Comparison of ENCODE assay signal across 25 cellular contexts in genomic region chr19:11642902-11643301, GRCh38.
"Had no signal": no experiment of that assay in that cellular context is flagged by ENCODE, and none has a peak within 500 bp of the region (broad histone marks: within the 10 kb centered on the region; RNA-seq: fewer than 3 reads in every experiment).

No MANE protein-coding gene starts in this region.

- ATAC-seq: psoas muscle; right cardiac atrium; right lobe of liver; stimulated activated effector memory CD8-positive, alpha-beta T cell treated with anti-CD3 and anti-CD28 coated beads, Interleukin-12 subunit alpha, Interleukin-12 subunit beta, amount 100 ng/mL, for 72 hours; stimulated activated naive B cell treated with anti-CD40 and anti-IgM and Interleukin-4, amounts not matched to agents 10 μg/mL and 1 μg/mL and 100 μg/mL, for 72 hours; stimulated activated naive CD8-positive, alpha-beta T cell treated with anti-CD3 and anti-CD28 coated beads, Interleukin-15, amount 100 ng/mL, for 72 hours had no signal

- DNase-seq: naive B cell; nephron progenitor cell; occipital lobe; ovary; posterior cingulate gyrus; psoas muscle; right cardiac atrium; right lobe of liver; sigmoid colon; small intestine; stimulated activated CD4-positive, alpha-beta T cell treated with anti-CD3 and anti-CD28 coated beads, Interleukin-15, amount 100 ng/mL, for 24 hours; stimulated activated CD4-positive, alpha-beta T cell treated with anti-CD3 and anti-CD28 coated beads, Interleukin-2, amount 100 ng/mL, for 24 hours; stimulated activated CD4-positive, alpha-beta T cell treated with anti-CD3 and anti-CD28 coated beads, Interleukin-2, amount 100 ng/mL, for 48 hours; stimulated activated CD4-positive, alpha-beta T cell treated with anti-CD3 and anti-CD28 coated beads, Interleukin-4, amount 100 ng/mL, for 24 hours; stimulated activated naive B cell treated with anti-CD40 and anti-IgM and Interleukin-4, amounts not matched to agents 10 μg/mL and 1 μg/mL and 100 μg/mL, for 72 hours; stimulated activated naive CD4-positive, alpha-beta T cell treated with Interleukin-2 at 50 U/mL for 16 hours; stimulated activated naive CD8-positive, alpha-beta T cell treated with anti-CD3 and anti-CD28 coated beads, Interleukin-15, amount 100 ng/mL, for 72 hours; substantia nigra; testis; tibial artery; transverse colon; upper lobe of left lung had no signal

- H3K27me3 Mint-ChIP-seq: progenitor cell of endocrine pancreas; stimulated activated naive B cell treated with anti-CD40 and anti-IgM and Interleukin-4, amounts not matched to agents 10 μg/mL and 1 μg/mL and 100 μg/mL, for 72 hours had no signal

- H3K36me3 Mint-ChIP-seq: naive B cell; stimulated activated effector memory CD8-positive, alpha-beta T cell treated with anti-CD3 and anti-CD28 coated beads, Interleukin-12 subunit alpha, Interleukin-12 subunit beta, amount 100 ng/mL, for 72 hours; stimulated activated naive B cell treated with anti-CD40 and anti-IgM and Interleukin-4, amounts not matched to agents 10 μg/mL and 1 μg/mL and 100 μg/mL, for 72 hours had no signal

- H3K9me3 Mint-ChIP-seq: stimulated activated effector memory CD8-positive, alpha-beta T cell treated with anti-CD3 and anti-CD28 coated beads, Interleukin-12 subunit alpha, Interleukin-12 subunit beta, amount 100 ng/mL, for 72 hours had no signal

- H3K4me1 Mint-ChIP-seq: nephron progenitor cell; neural progenitor cell; stimulated activated effector memory CD8-positive, alpha-beta T cell treated with anti-CD3 and anti-CD28 coated beads, Interleukin-12 subunit alpha, Interleukin-12 subunit beta, amount 100 ng/mL, for 72 hours had no signal

- H3K27ac Mint-ChIP-seq: naive B cell; nephron progenitor cell; neural progenitor cell; progenitor cell of endocrine pancreas; stimulated activated effector memory CD8-positive, alpha-beta T cell treated with anti-CD3 and anti-CD28 coated beads, Interleukin-12 subunit alpha, Interleukin-12 subunit beta, amount 100 ng/mL, for 72 hours; stimulated activated naive B cell treated with anti-CD40 and anti-IgM and Interleukin-4, amounts not matched to agents 10 μg/mL and 1 μg/mL and 100 μg/mL, for 72 hours; stimulated activated naive CD8-positive, alpha-beta T cell treated with anti-CD3 and anti-CD28 coated beads, Interleukin-15, amount 100 ng/mL, for 72 hours had no signal

- H3K4me3 Mint-ChIP-seq: naive B cell; nephron progenitor cell; neural progenitor cell; stimulated activated effector memory CD8-positive, alpha-beta T cell treated with anti-CD3 and anti-CD28 coated beads, Interleukin-12 subunit alpha, Interleukin-12 subunit beta, amount 100 ng/mL, for 72 hours; stimulated activated naive B cell treated with anti-CD40 and anti-IgM and Interleukin-4, amounts not matched to agents 10 μg/mL and 1 μg/mL and 100 μg/mL, for 72 hours; stimulated activated naive CD8-positive, alpha-beta T cell treated with anti-CD3 and anti-CD28 coated beads, Interleukin-15, amount 100 ng/mL, for 72 hours had no signal
